9 cellular contexts compared by ENCODE assay signal in the genomic region with DNA sequence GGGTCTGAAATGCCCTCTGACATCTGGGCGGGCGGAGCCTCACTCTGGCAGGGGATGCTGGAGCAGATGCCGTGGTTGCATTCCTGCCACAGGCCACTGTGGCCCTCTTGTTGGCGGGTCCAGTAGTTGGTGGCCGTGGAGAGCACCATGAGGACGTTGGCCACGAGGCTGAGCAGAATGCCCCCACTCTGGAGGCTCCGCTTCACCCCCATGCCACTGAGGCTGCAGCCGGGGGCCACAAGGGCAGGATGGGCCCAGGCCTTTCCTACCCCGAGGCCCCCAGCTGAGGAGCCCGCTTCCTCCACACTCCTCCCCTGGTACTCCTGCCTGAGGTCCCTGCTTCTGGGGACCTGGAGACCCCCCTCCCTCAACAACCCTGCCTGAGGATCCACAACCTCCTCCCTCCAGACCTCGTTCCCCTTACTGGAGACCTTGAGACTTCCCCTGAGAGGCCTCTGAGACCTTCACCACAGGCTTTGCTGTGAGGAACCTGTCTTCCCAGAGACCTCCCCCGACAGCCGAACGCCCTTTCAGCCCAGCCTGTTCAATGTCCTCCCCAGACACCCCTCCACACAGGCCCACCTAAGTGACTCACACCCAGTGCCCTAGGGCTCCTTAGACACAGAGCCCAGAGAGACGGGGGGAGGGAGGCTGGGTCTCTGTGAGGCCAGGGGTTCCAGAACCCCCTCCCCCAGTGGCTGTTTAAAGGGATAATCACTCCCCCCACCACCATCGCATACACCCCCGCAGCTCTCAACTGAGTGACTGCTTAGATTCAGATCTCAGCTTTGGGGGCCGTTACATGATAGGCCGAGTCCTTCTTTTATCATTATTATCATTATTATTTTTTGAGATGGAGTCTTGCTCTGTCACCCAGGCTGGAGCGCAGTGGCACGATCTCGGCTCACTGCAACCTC. TPM values are rescaled to one million over a fixed set of nuclear protein-coding genes. Genes with fewer than 3 reads are reported as not detected.
DNase-seq lines count a peak whose midpoint lies in the region; ATAC-seq, FAIRE-seq and TF ChIP-seq lines count a peak whose summit lies in the region.
"Had no signal": no experiment of that assay in that cellular context is flagged by ENCODE, and none has a peak within 500 bp of the region (broad histone marks: within the 10 kb centered on the region; RNA-seq: fewer than 3 reads in every experiment).

A gene with protein sequence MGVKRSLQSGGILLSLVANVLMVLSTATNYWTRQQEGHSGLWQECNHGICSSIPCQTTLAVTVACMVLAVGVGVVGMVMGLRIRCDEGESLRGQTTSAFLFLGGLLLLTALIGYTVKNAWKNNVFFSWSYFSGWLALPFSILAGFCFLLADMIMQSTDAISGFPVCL (minus strand): TSS at position 638 of the 917 bp plus-strand sequence. CDS start 426 bp downstream, at position 212.

- H3K9me3 ChIP-seq in A549 (no peaks in the 10 kb centered on the region), iPS-15b (ENCODE audit: control insufficient read depth, insufficient read depth, low read length) (no peaks in the 10 kb centered on the region)

- H3K27me3 Mint-ChIP-seq in stimulated activated naive B cell treated with anti-CD40 and anti-IgM and Interleukin-4, amounts not matched to agents 10 μg/mL and 1 μg/mL and 100 μg/mL, for 72 hours: no peaks in the 10 kb centered on the region

- TF ChIP-seq POLR2A in A549 (IDR thresholded peaks at IDR 0.05; ENCODE audit: low read length): no peak

- H3K4me3 ChIP-seq in A549 (peak within 1 kb of the TSS; percentile 61), HL-60 (replicated peaks; ENCODE audit: insufficient read depth, low read length) (peak within 1 kb of the TSS; percentile 47), iPS-15b (ENCODE audit: low read depth, low read length) (peak within 1 kb of the TSS; percentile 87)

- no peaks in the 10 kb centered on the region for H3K27me3 ChIP-seq in HL-60 (ENCODE audit: insufficient read depth, poor library complexity, severe bottlenecking)
- H3K27me3 ChIP-seq in iPS-15b (ENCODE audit: control insufficient read depth, insufficient read depth, low read length): peaks cover 2% of the 10 kb centered on the region

- H3K9ac ChIP-seq in iPS-15b (ENCODE audit: low read depth, low read length): peak within 1 kb of the TSS; percentile 85

- H3K4me1 Mint-ChIP-seq in stimulated activated naive B cell treated with anti-CD40 and anti-IgM and Interleukin-4, amounts not matched to agents 10 μg/mL and 1 μg/mL and 100 μg/mL, for 72 hours: peaks cover 49 to 72% of the 10 kb centered on the region in 2 donors

- no peak for TF ChIP-seq RAD21 in A549 (conservative IDR thresholded peaks at IDR 0.05 in 1 of 2, IDR thresholded peaks at IDR 0.05 in 1 of 2)

- H3K4me3 Mint-ChIP-seq in stimulated activated naive B cell treated with anti-CD40 and anti-IgM and Interleukin-4, amounts not matched to agents 10 μg/mL and 1 μg/mL and 100 μg/mL, for 72 hours: peak within 1 kb of the TSS; percentile 95 to 96

- WGBS in A549 (ENCODE audit: missing lambda C conversion rate): 70% methylated on average over 23 of the region's 23 CpGs

- H3K4me2 ChIP-seq in A549: peak within 1 kb of the TSS; percentile 99

- CTCF ChIA-PET in A549 (lab: Yijun Ruan, JAX): interaction anchor here (1.0 to 5.7 kb wide), 7 partner anchors 13 to 293 kb away, joined by 3 to 28 read pairs (median 5); no protein-coding TSS in a partner anchor

- DNase-seq in A549 (ENCODE audit: low read depth in 1 of 2, low spot score in 1 of 2): no peak
- peak; percentile 62 to 83 for DNase-seq in HL-60 (ENCODE audit: low read depth in 1 of 2, low spot score in 1 of 2)
- peak; percentile 42 for DNase-seq in activated gamma-delta T cell treated with anti-CD3 and anti-CD28 coated beads, Interleukin-2, amount 50 U/mL, for 16 hours (ENCODE audit: low read depth)
- DNase-seq in stimulated activated naive B cell treated with anti-CD40 and anti-IgM and Interleukin-4, amounts not matched to agents 10 μg/mL and 1 μg/mL and 100 μg/mL, for 72 hours: no peak
- no peak for DNase-seq in omental fat pad (ENCODE audit: low spot score)
- no peak for DNase-seq in HCEC 1CT

- no peak for FAIRE-seq in A549 (lab: Jason Lieb, UNC)
- FAIRE-seq: frontal cortex had no signal

- H3K4me1 ChIP-seq in A549: peaks cover 25% of the 10 kb centered on the region
- peaks cover 6% of the 10 kb centered on the region for H3K4me1 ChIP-seq in iPS-15b (ENCODE audit: control insufficient read depth, insufficient read depth, low read length)

- peak within 1 kb of the TSS; percentile 94 to 97 for H3K27ac ChIP-seq in A549
- H3K27ac ChIP-seq in HL-60 (replicated peaks): peak within 1 kb of the TSS; percentile 92

- POLR2A ChIA-PET in A549 (lab: Yijun Ruan, JAX): interaction anchor here (0.8 to 1.8 kb wide), 5 partner anchors 9 to 335 kb away, joined by 3 to 59 read pairs (median 4); no protein-coding TSS in a partner anchor

- H3K27ac Mint-ChIP-seq in stimulated activated naive B cell treated with anti-CD40 and anti-IgM and Interleukin-4, amounts not matched to agents 10 μg/mL and 1 μg/mL and 100 μg/mL, for 72 hours: peak within 1 kb of the TSS; percentile 97

- peaks cover 10 to 17% of the 10 kb centered on the region in 2 donors for H3K36me3 Mint-ChIP-seq in stimulated activated naive B cell treated with anti-CD40 and anti-IgM and Interleukin-4, amounts not matched to agents 10 μg/mL and 1 μg/mL and 100 μg/mL, for 72 hours

- no peak for TF ChIP-seq CTCF in A549 (IDR thresholded peaks at IDR 0.05)
- no peak for TF ChIP-seq CTCF in HL-60 (IDR thresholded peaks at IDR 0.05; ENCODE audit: insufficient read depth, low read length)
- no peak for TF ChIP-seq CTCF in omental fat pad (IDR thresholded peaks at IDR 0.05)

- H3K9me3 Mint-ChIP-seq in stimulated activated naive B cell treated with anti-CD40 and anti-IgM and Interleukin-4, amounts not matched to agents 10 μg/mL and 1 μg/mL and 100 μg/mL, for 72 hours: no peaks in the 10 kb centered on the region

- TF ChIP-seq EP300 in A549 (IDR thresholded peaks at IDR 0.05): no peak

- no peaks in the 10 kb centered on the region for H3K36me3 ChIP-seq in iPS-15b (ENCODE audit: control insufficient read depth, insufficient read depth, low read length)

- 0 out of 6 replicates have a peak, but pooled peaks of 1 of the 2 experiments have one; percentile 0 for ATAC-seq in A549
- no peak for ATAC-seq in stimulated activated naive B cell treated with anti-CD40 and anti-IgM and Interleukin-4, amounts not matched to agents 10 μg/mL and 1 μg/mL and 100 μg/mL, for 72 hours (replicated peaks)
- ATAC-seq in omental fat pad (ENCODE audit: low FRiP score): no peak
- ATAC-seq in HG02759 (IDR thresholded peaks at IDR 0.05; ENCODE audit: unreplicated experiment): no peak

TF ChIP-seq in A549, 52 proteins besides CTCF, POLR2A, EP300 and RAD21:
- TF ChIP-seq RNF2 (IDR thresholded peaks at IDR 0.05; ENCODE audit: borderline replicate concordance, low read depth) (no peak), NFE2L2 (conservative IDR thresholded peaks at IDR 0.05; ENCODE audit: low read length) (no peak), JUNB (IDR thresholded peaks at IDR 0.05) (no peak), CHD2 (IDR thresholded peaks at IDR 0.05; ENCODE audit: low read length, partially characterized antibody) (no peak), TP53 (CRISPR knock-in tag; IDR thresholded peaks at IDR 0.05) (no peak), HEYL (CRISPR knock-in tag; IDR thresholded peaks at IDR 0.05) (no peak), CHD4 (IDR thresholded peaks at IDR 0.05; ENCODE audit: borderline replicate concordance) (no peak), HOXB13 (CRISPR knock-in tag; IDR thresholded peaks at IDR 0.05; ENCODE audit: low read depth) (no peak), CEBPB (IDR thresholded peaks at IDR 0.05) (no peak), CBX8 (IDR thresholded peaks at IDR 0.05) (no peak)
- TF ChIP-seq, protein P1, sequence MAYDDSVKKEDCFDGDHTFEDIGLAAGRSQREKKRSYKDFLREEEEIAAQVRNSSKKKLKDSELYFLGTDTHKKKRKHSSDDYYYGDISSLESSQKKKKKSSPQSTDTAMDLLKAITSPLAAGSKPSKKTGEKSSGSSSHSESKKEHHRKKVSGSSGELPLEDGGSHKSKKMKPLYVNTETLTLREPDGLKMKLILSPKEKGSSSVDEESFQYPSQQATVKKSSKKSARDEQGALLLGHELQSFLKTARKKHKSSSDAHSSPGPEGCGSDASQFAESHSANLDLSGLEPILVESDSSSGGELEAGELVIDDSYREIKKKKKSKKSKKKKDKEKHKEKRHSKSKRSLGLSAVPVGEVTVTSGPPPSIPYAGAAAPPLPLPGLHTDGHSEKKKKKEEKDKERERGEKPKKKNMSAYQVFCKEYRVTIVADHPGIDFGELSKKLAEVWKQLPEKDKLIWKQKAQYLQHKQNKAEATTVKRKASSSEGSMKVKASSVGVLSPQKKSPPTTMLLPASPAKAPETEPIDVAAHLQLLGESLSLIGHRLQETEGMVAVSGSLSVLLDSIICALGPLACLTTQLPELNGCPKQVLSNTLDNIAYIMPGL (CRISPR knock-in tag; IDR thresholded peaks at IDR 0.05; ENCODE audit: borderline replicate concordance): no peak
- TF ChIP-seq, protein P2, sequence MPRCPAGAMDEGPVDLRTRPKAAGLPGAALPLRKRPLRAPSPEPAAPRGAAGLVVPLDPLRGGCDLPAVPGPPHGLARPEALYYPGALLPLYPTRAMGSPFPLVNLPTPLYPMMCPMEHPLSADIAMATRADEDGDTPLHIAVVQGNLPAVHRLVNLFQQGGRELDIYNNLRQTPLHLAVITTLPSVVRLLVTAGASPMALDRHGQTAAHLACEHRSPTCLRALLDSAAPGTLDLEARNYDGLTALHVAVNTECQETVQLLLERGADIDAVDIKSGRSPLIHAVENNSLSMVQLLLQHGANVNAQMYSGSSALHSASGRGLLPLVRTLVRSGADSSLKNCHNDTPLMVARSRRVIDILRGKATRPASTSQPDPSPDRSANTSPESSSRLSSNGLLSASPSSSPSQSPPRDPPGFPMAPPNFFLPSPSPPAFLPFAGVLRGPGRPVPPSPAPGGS (IDR thresholded peaks at IDR 0.05): no peak

RNA-seq across cellular contexts. Expression of the gene that starts here (rescaled TPM):
- 1.1 and 1.7 TPM in 2 replicates for polyA plus RNA-seq in A549 (2011; rRNA removed)
- polyA plus RNA-seq in A549 (2012; cell fraction: cytosol; rRNA removed): 0.75 and 0.91 TPM in 2 replicates
- polyA plus RNA-seq in A549 (2012; cell fraction: nucleus; rRNA removed): 0.36 and 0.48 TPM in 2 replicates
- polyA plus RNA-seq in A549 (2017; fragmentation: RNase III; extraction: RNeasy Plus Mini Kit Qiagen cat#74134 plus additional on column Dnase treatment): 1.7 to 3.0 TPM (median 2.8 TPM) in 3 replicates
- polyA minus RNA-seq in A549 (2011; rRNA and poly(A)+ RNA removed): not detected in 2 replicates
- not detected for total RNA-seq in omental fat pad
- total RNA-seq: frontal cortex had no signal

Comparison
In these comparisons a context has a peak if more than half of its experiments do, and no peak if none do; other contexts are left out.
1. DNase-seq: peak in HL-60 (2 of 2) and activated gamma-delta T cell treated with anti-CD3 and anti-CD28 coated beads, Interleukin-2, amount 50 U/mL, for 16 hours (single experiment); none in A549 (0 of 2), stimulated activated naive B cell treated with anti-CD40 and anti-IgM and Interleukin-4, amounts not matched to agents 10 μg/mL and 1 μg/mL and 100 μg/mL, for 72 hours (single experiment), omental fat pad (single experiment) and HCEC 1CT (single experiment).
2. Peak in every context shown above with its lines, with median percentiles within 50 percentile points of each other: H3K4me3 ChIP-seq.